In genomic region chr7:6425948-6426347, GRCh38 we compare ENCODE assay signal across 18 cellular contexts.
DNase-seq lines count a peak whose midpoint lies in the region; ATAC-seq and TF ChIP-seq lines count a peak whose summit lies in the region.
"Had no signal": no experiment of that assay in that cellular context is flagged by ENCODE, and none has a peak within 500 bp of the region (broad histone marks: within the 10 kb centered on the region; RNA-seq: fewer than 3 reads in every experiment).

No MANE protein-coding gene starts in this region.

- DNase-seq in HL-60 (ENCODE audit: low read depth in 1 of 2, low spot score in 1 of 2) (no peak), dedifferentiated amniotic fluid mesenchymal stem cell (ENCODE audit: extremely low spot score) (no peak), germinal center (ENCODE audit: low spot score) (no peak)
- no peak for DNase-seq in stimulated activated CD8-positive, alpha-beta memory T cell treated with anti-CD3 and anti-CD28 coated beads, Interleukin-4, amount 100 ng/mL, for 48 hours
- DNase-seq: CD8-positive, alpha-beta T cell; DND-41; Karpas-422; NCI-H1417; NCI-H1694 treated with DMSO at 0.1 percent for 48 hours; NCI-H2081 treated with DMSO at 0.1 percent for 48 hours; NCI-H2171 treated with DMSO at 0.1 percent for 48 hours; NCI-H526; PC-3; Right ventricle myocardium superior had no signal

- no peaks in the 10 kb centered on the region for H3K9me3 Mint-ChIP-seq in dendritic cell treated with granulocyte-macrophage colony-stimulating factor and Interleukin-4, amounts not matched to agents 40 ng/mL and 50 ng/mL, for 4 days
- H3K9me3 Mint-ChIP-seq: CD8-positive, alpha-beta T cell had no signal

- peak overlapping the region; percentile 86 for H3K27ac ChIP-seq in HL-60 (replicated peaks)
- peak overlapping the region; percentile 97 for H3K27ac ChIP-seq in neutrophil

- no peaks in the 10 kb centered on the region for H3K9me3 ChIP-seq in neutrophil

- H3K36me3 ChIP-seq in neutrophil = peaks cover 21% of the 10 kb centered on the region

- intact Hi-C loops in dendritic cell treated with granulocyte-macrophage colony-stimulating factor and Interleukin-4, amounts not matched to agents 40 ng/mL and 50 ng/mL, for 4 days (cut with micrococcal nuclease) = no loop called here

- TF ChIP-seq CTCF in HL-60 (IDR thresholded peaks at IDR 0.05; ENCODE audit: insufficient read depth, low read length) (no peak), neutrophil (IDR thresholded peaks at IDR 0.05) (no peak)

- no peaks in the 10 kb centered on the region for H3K27me3 Mint-ChIP-seq in dendritic cell treated with granulocyte-macrophage colony-stimulating factor and Interleukin-4, amounts not matched to agents 40 ng/mL and 50 ng/mL, for 4 days

- H3K4me1 Mint-ChIP-seq in dendritic cell treated with granulocyte-macrophage colony-stimulating factor and Interleukin-4, amounts not matched to agents 40 ng/mL and 50 ng/mL, for 4 days (ENCODE audit: low read depth) = peaks cover 59% of the 10 kb centered on the region

- peaks cover 38 to 43% of the 10 kb centered on the region in 2 experiments for H3K4me1 ChIP-seq in neutrophil (ENCODE audit: control insufficient read depth in 1 of 2, insufficient read depth in 1 of 2, low read depth in 1 of 2, low read length in 1 of 2)

- no peak for ATAC-seq in GM21390 (IDR thresholded peaks at IDR 0.05; ENCODE audit: unreplicated experiment)
- ATAC-seq: CD8-positive, alpha-beta T cell; HCT116; PC-3 had no signal

- H3K4me3 ChIP-seq in HL-60 (replicated peaks; ENCODE audit: insufficient read depth, low read length) = no peak overlapping the region
- H3K4me3 ChIP-seq in neutrophil (ENCODE audit: low read depth in 1 of 2, low read length in 1 of 2) = no peak overlapping the region

- H3K27me3 ChIP-seq in HL-60 (ENCODE audit: insufficient read depth, poor library complexity, severe bottlenecking) (no peaks in the 10 kb centered on the region), neutrophil (no peaks in the 10 kb centered on the region)

- H3K36me3 Mint-ChIP-seq in dendritic cell treated with granulocyte-macrophage colony-stimulating factor and Interleukin-4, amounts not matched to agents 40 ng/mL and 50 ng/mL, for 4 days (ENCODE audit: low read depth) = peaks cover 87% of the 10 kb centered on the region

- no peak overlapping the region for H3K4me3 Mint-ChIP-seq in dendritic cell treated with granulocyte-macrophage colony-stimulating factor and Interleukin-4, amounts not matched to agents 40 ng/mL and 50 ng/mL, for 4 days
- H3K4me3 Mint-ChIP-seq: CD8-positive, alpha-beta T cell had no signal

- peak overlapping the region; percentile 96 for H3K27ac Mint-ChIP-seq in dendritic cell treated with granulocyte-macrophage colony-stimulating factor and Interleukin-4, amounts not matched to agents 40 ng/mL and 50 ng/mL, for 4 days
- H3K27ac Mint-ChIP-seq: CD8-positive, alpha-beta T cell had no signal
